In the genomic region with DNA sequence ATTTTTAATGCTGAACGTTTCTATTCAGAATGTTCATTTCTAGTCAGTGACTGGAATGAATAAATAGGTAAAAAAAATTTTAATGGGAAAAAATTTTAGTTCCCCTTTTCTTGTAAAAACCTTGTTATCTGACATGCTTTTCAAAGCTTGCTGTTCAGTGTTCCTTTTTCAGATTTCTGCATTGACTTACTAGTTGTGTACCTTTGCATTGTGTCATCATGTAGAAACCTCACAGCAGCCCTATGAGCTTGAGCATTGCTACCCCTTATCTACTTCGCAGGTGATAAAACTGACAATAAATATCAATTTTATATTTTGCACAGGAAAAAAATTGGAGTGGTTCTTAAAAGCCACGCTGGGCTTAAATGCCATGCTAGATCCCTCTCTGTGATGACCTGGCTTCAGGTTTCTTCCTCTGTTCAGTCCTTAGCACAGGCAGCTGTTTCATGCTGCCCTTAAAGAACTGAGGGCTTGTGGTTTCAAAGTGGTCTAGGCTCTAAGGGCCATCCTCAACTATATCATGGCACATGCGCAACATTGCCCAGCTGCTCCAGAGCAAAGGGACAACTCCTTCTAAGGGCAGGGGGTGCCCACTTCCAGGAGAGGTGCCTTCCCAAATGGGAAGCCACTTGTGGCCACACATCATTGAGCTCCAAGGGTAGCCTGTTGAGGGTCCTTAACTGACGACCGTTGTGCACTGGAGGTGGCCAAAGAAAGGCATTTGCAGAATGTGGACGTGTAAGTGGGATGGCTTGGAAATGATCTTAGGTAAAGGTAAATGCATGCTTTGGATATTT, we compare ENCODE assay signal across 17 cellular contexts. TPM values are rescaled to one million over a fixed set of nuclear protein-coding genes. Genes with fewer than 3 reads are reported as not detected.
DNase-seq lines count a peak whose midpoint lies in the region; ATAC-seq and TF ChIP-seq lines count a peak whose summit lies in the region.
"Had no signal": no experiment of that assay in that cellular context is flagged by ENCODE, and none has a peak within 500 bp of the region (broad histone marks: within the 10 kb centered on the region; RNA-seq: fewer than 3 reads in every experiment).

No MANE protein-coding gene starts in this region.

- H3K27me3 ChIP-seq in OCI-LY1 (ENCODE audit: insufficient read depth, low read length) (no peaks in the 10 kb centered on the region), endodermal cell (ENCODE audit: control insufficient read depth, insufficient read depth, low read length, poor library complexity, severe bottlenecking) (no peaks in the 10 kb centered on the region), foreskin keratinocyte (no peaks in the 10 kb centered on the region)
- H3K27me3 ChIP-seq: BLaER1 treated with 17β-estradiol and CSF1 and Interleukin-3, amounts not matched to agents 10 nM and 100 nM; right atrium auricular region had no signal

- ATAC-seq in foreskin keratinocyte = no peak
- ATAC-seq: Right ventricle myocardium inferior had no signal

- peak overlapping the region; percentile 45 for H3K4me2 ChIP-seq in OCI-LY1 (ENCODE audit: low read length)

- no peak overlapping the region for H3K4me3 Mint-ChIP-seq in endodermal cell
- H3K4me3 Mint-ChIP-seq: activated T-helper 1 cell treated with anti-CD3 and anti-CD28 coated beads, Interleukin-12 subunit alpha, Interleukin-12 subunit beta, Interleukin-2, Interleukin-4 antibody, amounts not matched to agents 30 ng/mL and 10 ng/mL and 1 ng/mL, durations not matched to agents 14 hours and 24 hours and 36 hours had no signal

- no peaks in the 10 kb centered on the region for H3K9me2 ChIP-seq in OCI-LY1 (ENCODE audit: low read depth, low read length)

- H3K27ac ChIP-seq in OCI-LY1 (ENCODE audit: low read depth, low read length, poor library complexity, severe bottlenecking) (peak overlapping the region; percentile 46), endodermal cell (ENCODE audit: low read depth, low read length) (no peak overlapping the region), foreskin keratinocyte (no peak overlapping the region)
- H3K27ac ChIP-seq: BLaER1 treated with 17β-estradiol and CSF1 and Interleukin-3, amounts not matched to agents 10 nM and 100 nM; right atrium auricular region had no signal

- H3K9me3 Mint-ChIP-seq in endodermal cell = no peaks in the 10 kb centered on the region
- H3K9me3 Mint-ChIP-seq: activated T-helper 1 cell treated with anti-CD3 and anti-CD28 coated beads, Interleukin-12 subunit alpha, Interleukin-12 subunit beta, Interleukin-2, Interleukin-4 antibody, amounts not matched to agents 30 ng/mL and 10 ng/mL and 1 ng/mL, durations not matched to agents 14 hours and 24 hours and 36 hours had no signal

- H4K20me1 ChIP-seq in OCI-LY1 (ENCODE audit: insufficient read depth, low read length) = peaks cover 14% of the 10 kb centered on the region; the same call in 1 of the 2 replicates

- H3K4me1 ChIP-seq in OCI-LY1 (ENCODE audit: insufficient read depth, low read length, severe bottlenecking) (peaks cover 86% of the 10 kb centered on the region), endodermal cell (ENCODE audit: control insufficient read depth, insufficient read depth, low read length) (peaks cover 4% of the 10 kb centered on the region), foreskin keratinocyte (no peaks in the 10 kb centered on the region)
- H3K4me1 ChIP-seq: right atrium auricular region had no signal

- H3K4me3 ChIP-seq in OCI-LY1 (ENCODE audit: low read depth, low read length, poor library complexity, severe bottlenecking) (peak overlapping the region; percentile 17), endodermal cell (ENCODE audit: low read length) (no peak overlapping the region)
- H3K4me3 ChIP-seq: BLaER1 treated with 17β-estradiol and CSF1 and Interleukin-3, amounts not matched to agents 10 nM and 100 nM; right atrium auricular region had no signal

- H3K79me2 ChIP-seq in OCI-LY1 (ENCODE audit: insufficient read depth, low read length) = peaks cover 100% of the 10 kb centered on the region

- no peak overlapping the region for H3K27ac Mint-ChIP-seq in endodermal cell
- H3K27ac Mint-ChIP-seq: activated T-helper 1 cell treated with anti-CD3 and anti-CD28 coated beads, Interleukin-12 subunit alpha, Interleukin-12 subunit beta, Interleukin-2, Interleukin-4 antibody, amounts not matched to agents 30 ng/mL and 10 ng/mL and 1 ng/mL, durations not matched to agents 14 hours and 24 hours and 36 hours had no signal

- WGBS in endodermal cell (ENCODE audit: insufficient coverage in 1 of 2, insufficient read length in 1 of 2), 2 experiments = 87 to 93% methylated on average over 4 to 7 of the region's 7 CpGs

- H3K9me3 ChIP-seq in OCI-LY1 (ENCODE audit: low read length) = no peaks in the 10 kb centered on the region
- H3K9me3 ChIP-seq in endodermal cell (ENCODE audit: control insufficient read depth, low read length) = no peaks in the 10 kb centered on the region
- H3K9me3 ChIP-seq: BLaER1 treated with 17β-estradiol and CSF1 and Interleukin-3, amounts not matched to agents 10 nM and 100 nM; right atrium auricular region had no signal

- peaks cover 92% of the 10 kb centered on the region for H3K36me3 ChIP-seq in OCI-LY1 (ENCODE audit: insufficient read depth, low read length)
- peaks cover 13% of the 10 kb centered on the region for H3K36me3 ChIP-seq in endodermal cell (ENCODE audit: control insufficient read depth, insufficient read depth, low read length)

- H2AFZ ChIP-seq in OCI-LY1 (ENCODE audit: low read length) = no peak overlapping the region

- no peaks in the 10 kb centered on the region for H3K27me3 Mint-ChIP-seq in endodermal cell (ENCODE audit: insufficient read depth)

- DNase-seq in CD1c-positive myeloid dendritic cell (ENCODE audit: extremely low spot score) (peak; percentile 50), DMS79 (lab: John Stamatoyannopoulos, UW) (peak; percentile 99), endodermal cell (peak; percentile 69), COR-L47 (lab: John Stamatoyannopoulos, UW) (no peak), NCI-H2081 (lab: John Stamatoyannopoulos, UW) (no peak), foreskin keratinocyte (no peak), HCEC 1CT (no peak)
- DNase-seq: glutamatergic neuron, NCI-H1092 treated with DMSO at 0.1 percent for 48 hours, NCI-H526 had no signal

- H3K36me3 Mint-ChIP-seq in endodermal cell (ENCODE audit: low read depth) = peaks cover 2% of the 10 kb centered on the region

- H3F3A ChIP-seq in OCI-LY1 (ENCODE audit: insufficient read depth, low read length) = peaks cover 24% of the 10 kb centered on the region

- peaks cover 23% of the 10 kb centered on the region for H3K4me1 Mint-ChIP-seq in endodermal cell

- TF ChIP-seq CTCF in OCI-LY1 (IDR thresholded peaks at IDR 0.05; ENCODE audit: low read length) (no peak), endodermal cell (conservative IDR thresholded peaks at IDR 0.05) (no peak), foreskin keratinocyte (conservative IDR thresholded peaks at IDR 0.05) (no peak)

- H3K9ac ChIP-seq in OCI-LY1 (ENCODE audit: low read length) = peak overlapping the region; percentile 2; the same call in 1 of the 2 replicates
- H3K9ac ChIP-seq in endodermal cell (ENCODE audit: extremely low read depth, low read length, poor library complexity, severe bottlenecking) = no peak overlapping the region
- H3K9ac ChIP-seq: BLaER1 treated with 17β-estradiol and CSF1 and Interleukin-3, amounts not matched to agents 10 nM and 100 nM had no signal

RNA-seq across cellular contexts. Expression of a gene that starts 7.5 kb away (rescaled TPM):
- total RNA-seq in endodermal cell (under 1 TPM in 1 of 2 donors, not detected in 1; 0.62 TPM), foreskin keratinocyte (not detected in 2 replicates)
- 0.18 TPM for polyA plus RNA-seq in endodermal cell (2013, experiment 1 of 2)
- 0.29 TPM for polyA plus RNA-seq in endodermal cell (2013, experiment 2 of 2)
- not detected in 2 replicates for polyA plus RNA-seq in foreskin keratinocyte
- total RNA-seq: bronchial epithelial cell, endothelial cell of umbilical vein had no signal

RNA-seq across cellular contexts. Expression of a gene that starts 41.6 kb away (rescaled TPM):
- total RNA-seq in endodermal cell (not detected), foreskin keratinocyte (not detected in 2 replicates)
- not detected for polyA plus RNA-seq in endodermal cell (2013, experiment 1 of 2)
- not detected for polyA plus RNA-seq in endodermal cell (2013, experiment 2 of 2)
- polyA plus RNA-seq in foreskin keratinocyte = not detected in 2 replicates
- total RNA-seq: bronchial epithelial cell, endothelial cell of umbilical vein, Right ventricle myocardium inferior had no signal
- polyA plus RNA-seq: endothelial cell of umbilical vein had no signal

Comparison
In these comparisons a context has a peak if more than half of its experiments do, and no peak if none do; other contexts are left out.
1. DNase-seq: peak in CD1c-positive myeloid dendritic cell (single experiment), DMS79 (single experiment) and endodermal cell (single experiment); none in COR-L47 (single experiment), NCI-H2081 (0 of 2), foreskin keratinocyte (0 of 2) and HCEC 1CT (single experiment).